Comparison of ENCODE assay signal across 21 cellular contexts in the genomic region with DNA sequence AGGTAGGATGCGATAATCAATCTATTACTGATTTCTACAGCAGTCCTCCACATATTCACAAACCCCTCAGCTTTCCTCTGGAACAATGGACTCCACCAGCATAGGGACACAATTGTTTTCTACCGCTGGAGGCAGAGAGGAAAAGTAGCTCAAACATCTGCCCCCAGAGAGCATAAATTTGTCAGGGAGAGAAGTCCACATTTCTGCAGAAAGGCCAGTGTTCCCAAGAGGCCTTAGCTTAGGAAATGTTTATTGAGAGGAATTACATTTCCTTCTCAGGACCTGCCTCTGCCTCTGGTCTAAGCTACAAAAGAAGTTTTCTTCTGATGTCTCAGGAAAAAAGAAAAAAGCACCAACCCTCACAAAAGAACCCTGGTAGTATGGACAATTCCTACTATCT.
DNase-seq lines count a peak whose midpoint lies in the region; ATAC-seq and TF ChIP-seq lines count a peak whose summit lies in the region.
"Had no signal": no experiment of that assay in that cellular context is flagged by ENCODE, and none has a peak within 500 bp of the region (broad histone marks: within the 10 kb centered on the region; RNA-seq: fewer than 3 reads in every experiment).

No MANE protein-coding gene starts in this region.

- H3K27ac Mint-ChIP-seq in MCF 10A (ENCODE audit: low read depth, unreplicated experiment): peak overlapping the region; percentile 39
- peak overlapping the region; percentile 96 for H3K27ac Mint-ChIP-seq in nephron progenitor cell
- no peak overlapping the region for H3K27ac Mint-ChIP-seq in activated T-cell treated with anti-CD3 and anti-CD28 coated beads, Interleukin-2, amount 50 U/mL, for 72 hours
- H3K27ac Mint-ChIP-seq: activated naive CD4-positive, alpha-beta T cell treated with anti-CD3 and anti-CD28 coated beads, Interleukin-2, amount 50 U/mL, for 72 hours; T-helper 1 cell treated with Interleukin-12 subunit alpha and Interleukin-12 subunit beta and Interleukin-4 antibody, amounts not matched to agents 30 μg/mL and 1 μg/mL, for 36 hours had no signal

- intact Hi-C loops in MCF 10A (cut with micrococcal nuclease): loop anchor here (2.0 to 10.0 kb wide), 4 partner anchors 220 to 510 kb away; partner anchors contain the start of gene BMP4
- intact Hi-C loops in breast epithelium (cut with DNase I; ENCODE audit: low total_unique reads): no loop called here
- intact Hi-C loops in upper lobe of right lung (cut with DNase I): loop anchor here (10.0 kb wide), 1 partner anchor 640 kb away; no protein-coding TSS in a partner anchor

- CTCF ChIA-PET in MCF 10A (lab: Yijun Ruan, JAX): interaction anchor here (0.7 to 4.2 kb wide), 28 partner anchors 10 to 741 kb away, joined by 3 to 43 read pairs (median 5); no protein-coding TSS in a partner anchor

- no peaks in the 10 kb centered on the region for H3K36me3 ChIP-seq in breast epithelium
- no peaks in the 10 kb centered on the region for H3K36me3 ChIP-seq in upper lobe of right lung

- ATAC-seq in upper lobe of right lung: no peak
- no peak for ATAC-seq in HG02840 (IDR thresholded peaks at IDR 0.05; ENCODE audit: low FRiP score, unreplicated experiment)
- no peak for ATAC-seq in GM21576 (IDR thresholded peaks at IDR 0.05; ENCODE audit: unreplicated experiment)
- ATAC-seq in activated T-cell treated with anti-CD3 and anti-CD28 coated beads, Interleukin-2, amount 50 U/mL, for 72 hours (replicated peaks in 1 of 2): no peak
- ATAC-seq: activated naive CD4-positive, alpha-beta T cell treated with anti-CD3 and anti-CD28 coated beads, Interleukin-2, amount 50 U/mL, for 72 hours; activated T-cell treated with anti-CD3 and anti-CD28 coated beads, Interleukin-2, amount 50 U/mL, for 4 hours; GM12878 had no signal

- TF ChIP-seq POLR2A in breast epithelium (IDR thresholded peaks at IDR 0.05): no peak

- DNase-seq in MCF 10A (ENCODE audit: unreplicated experiment) (no peak), breast epithelium (ENCODE audit: low spot score in 2 of 2) (no peak), fibroblast of peridontal ligament (ENCODE audit: extremely low read depth) (peak; percentile 33), nephron progenitor cell (no peak), upper lobe of right lung (no peak)
- DNase-seq in activated T-cell treated with anti-CD3 and anti-CD28 coated beads, Interleukin-2, amount 50 U/mL, for 72 hours: no peak
- DNase-seq: activated CD4-positive, alpha-beta T cell treated with anti-CD3 and anti-CD28 coated beads, Interleukin-2, amount 50 U/mL, for 4 hours; activated T-cell treated with anti-CD3 and anti-CD28 coated beads, Interleukin-2, amount 50 U/mL, for 4 hours; GF-D8; Karpas-422; NCI-H1092 treated with DMSO at 0.1 percent for 48 hours; NCI-H2081 treated with DMSO at 0.1 percent for 48 hours; NCI-H524; stimulated activated CD4-positive, alpha-beta T cell treated with anti-CD3 and anti-CD28 coated beads, Interleukin-4, amount 100 ng/mL, for 1 hour had no signal

- H3K27me3 ChIP-seq in breast epithelium: no peaks in the 10 kb centered on the region
- no peaks in the 10 kb centered on the region for H3K27me3 ChIP-seq in upper lobe of right lung

- H3K36me3 Mint-ChIP-seq in MCF 10A (ENCODE audit: insufficient read depth, unreplicated experiment) (no peaks in the 10 kb centered on the region), nephron progenitor cell (ENCODE audit: low read depth) (no peaks in the 10 kb centered on the region)
- H3K36me3 Mint-ChIP-seq in activated T-cell treated with anti-CD3 and anti-CD28 coated beads, Interleukin-2, amount 50 U/mL, for 72 hours (ENCODE audit: insufficient read depth in 2 of 2): no peaks in the 10 kb centered on the region
- H3K36me3 Mint-ChIP-seq: activated naive CD4-positive, alpha-beta T cell treated with anti-CD3 and anti-CD28 coated beads, Interleukin-2, amount 50 U/mL, for 72 hours had no signal

- no peaks in the 10 kb centered on the region for H3K4me1 ChIP-seq in breast epithelium
- peaks cover 3% of the 10 kb centered on the region for H3K4me1 ChIP-seq in upper lobe of right lung

- no TSS peak for BruUV-seq in MCF 10A (replicated peaks; lab: Mats Ljungman, UMichigan)

- H3K4me3 Mint-ChIP-seq in MCF 10A (ENCODE audit: unreplicated experiment) (no peak overlapping the region), nephron progenitor cell (peak overlapping the region; percentile 37)
- H3K4me3 Mint-ChIP-seq in activated T-cell treated with anti-CD3 and anti-CD28 coated beads, Interleukin-2, amount 50 U/mL, for 72 hours: no peak overlapping the region
- H3K4me3 Mint-ChIP-seq: activated T-cell treated with anti-CD3 and anti-CD28 coated beads, Interleukin-2, amount 50 U/mL, for 4 hours; T-helper 1 cell treated with Interleukin-12 subunit alpha and Interleukin-12 subunit beta and Interleukin-4 antibody, amounts not matched to agents 30 μg/mL and 1 μg/mL, for 36 hours had no signal

- H3K9me3 ChIP-seq in breast epithelium: no peaks in the 10 kb centered on the region
- H3K9me3 ChIP-seq in upper lobe of right lung: no peaks in the 10 kb centered on the region

- no peak overlapping the region for H3K4me3 ChIP-seq in breast epithelium
- H3K4me3 ChIP-seq in upper lobe of right lung: no peak overlapping the region
- H3K4me3 ChIP-seq: GM12878 had no signal

- no peaks in the 10 kb centered on the region for H3K9me3 Mint-ChIP-seq in MCF 10A (ENCODE audit: unreplicated experiment)
- H3K9me3 Mint-ChIP-seq in nephron progenitor cell: no peaks in the 10 kb centered on the region
- no peaks in the 10 kb centered on the region for H3K9me3 Mint-ChIP-seq in activated T-cell treated with anti-CD3 and anti-CD28 coated beads, Interleukin-2, amount 50 U/mL, for 72 hours
- H3K9me3 Mint-ChIP-seq: activated naive CD4-positive, alpha-beta T cell treated with anti-CD3 and anti-CD28 coated beads, Interleukin-2, amount 50 U/mL, for 72 hours; activated T-cell treated with anti-CD3 and anti-CD28 coated beads, Interleukin-2, amount 50 U/mL, for 4 hours; T-helper 1 cell treated with Interleukin-12 subunit alpha and Interleukin-12 subunit beta and Interleukin-4 antibody, amounts not matched to agents 30 μg/mL and 1 μg/mL, for 36 hours had no signal

- no peaks in the 10 kb centered on the region for H3K27me3 Mint-ChIP-seq in MCF 10A (ENCODE audit: insufficient read depth, unreplicated experiment)
- no peaks in the 10 kb centered on the region for H3K27me3 Mint-ChIP-seq in nephron progenitor cell (ENCODE audit: low read depth, poor library complexity)
- peaks cover 54% of the 10 kb centered on the region for H3K27me3 Mint-ChIP-seq in activated T-cell treated with anti-CD3 and anti-CD28 coated beads, Interleukin-2, amount 50 U/mL, for 72 hours (ENCODE audit: low read depth)

- POLR2A ChIA-PET in MCF 10A (lab: Yijun Ruan, JAX): interaction anchor here (0.8 to 1.8 kb wide), 5 partner anchors 18 to 636 kb away, joined by 3 to 11 read pairs (median 4); no protein-coding TSS in a partner anchor

- H3K27ac ChIP-seq in breast epithelium (peak overlapping the region in 1 of 2 donors; percentile 30), upper lobe of right lung (peak overlapping the region; percentile 26)
- H3K27ac ChIP-seq: 22Rv1, VCaP had no signal

- TF ChIP-seq CTCF in MCF 10A (IDR thresholded peaks at IDR 0.05; ENCODE audit: unreplicated experiment): no peak
- TF ChIP-seq CTCF in breast epithelium (IDR thresholded peaks at IDR 0.05): no peak
- no peak for TF ChIP-seq CTCF in nephron progenitor cell (IDR thresholded peaks at IDR 0.05)
- TF ChIP-seq CTCF in upper lobe of right lung (IDR thresholded peaks at IDR 0.05): no peak

- H3K4me1 Mint-ChIP-seq in MCF 10A (ENCODE audit: insufficient read depth, unreplicated experiment) (peaks cover 38% of the 10 kb centered on the region), nephron progenitor cell (peaks cover 90% of the 10 kb centered on the region)
- H3K4me1 Mint-ChIP-seq in activated T-cell treated with anti-CD3 and anti-CD28 coated beads, Interleukin-2, amount 50 U/mL, for 72 hours (ENCODE audit: low read depth): no peaks in the 10 kb centered on the region
